ENCODE assay signal across 9 cellular contexts in the genomic region with DNA sequence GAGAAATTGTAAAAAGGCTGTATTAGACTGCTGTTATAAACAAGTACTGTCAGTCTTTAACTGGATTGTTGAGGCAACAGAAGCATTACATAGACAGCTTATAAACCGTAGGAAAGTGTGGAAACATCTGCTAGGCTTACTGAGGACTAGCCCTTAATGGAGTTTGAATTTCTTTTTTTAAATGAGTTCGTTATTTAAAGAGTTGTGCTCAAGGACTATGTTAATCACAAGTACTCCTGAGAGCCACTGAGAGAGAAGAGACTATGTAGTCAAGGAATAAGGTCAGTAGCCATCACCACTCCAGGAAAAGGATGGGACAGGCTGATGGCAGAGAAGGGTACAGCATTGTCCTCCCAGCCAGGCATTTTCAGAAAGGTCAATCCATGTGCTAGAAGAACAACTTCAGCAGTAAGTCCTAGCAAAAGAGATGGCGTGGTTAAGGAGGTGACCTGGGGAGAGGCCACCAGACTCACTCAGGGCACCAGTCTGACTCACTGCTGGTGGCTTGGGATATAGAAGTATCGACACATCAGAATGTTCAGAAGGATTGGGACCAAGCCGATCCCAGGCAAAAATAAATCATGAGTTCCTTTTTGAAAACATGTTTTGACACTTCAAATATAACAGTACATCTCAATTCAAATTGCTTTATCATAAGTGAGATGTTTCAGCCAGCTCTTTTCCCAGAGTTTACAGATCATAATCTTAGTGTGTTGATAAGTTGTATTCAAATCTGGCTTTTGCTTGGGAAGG. TPM values are rescaled to one million over a fixed set of nuclear protein-coding genes. Genes with fewer than 3 reads are reported as not detected.
DNase-seq lines count a peak whose midpoint lies in the region; ATAC-seq, FAIRE-seq and TF ChIP-seq lines count a peak whose summit lies in the region.
"Had no signal": no experiment of that assay in that cellular context is flagged by ENCODE, and none has a peak within 500 bp of the region (broad histone marks: within the 10 kb centered on the region; RNA-seq: fewer than 3 reads in every experiment).

No MANE protein-coding gene starts in this region.

- no peaks in the 10 kb centered on the region for H3K9me2 ChIP-seq in PC-3 (replicated peaks; ENCODE audit: low read length)

- H3K4me3 Mint-ChIP-seq in activated T-cell treated with anti-CD3 and anti-CD28 coated beads, Interleukin-2, amount 50 U/mL, for 24 hours = peak overlapping the region; percentile 29
- H3K4me3 Mint-ChIP-seq: T-helper 1 cell treated with Interleukin-12 subunit alpha and Interleukin-12 subunit beta and Interleukin-4 antibody, amounts not matched to agents 30 μg/mL and 1 μg/mL, for 36 hours had no signal

- peak; percentile 46 for DNase-seq in activated T-cell treated with anti-CD3 and anti-CD28 coated beads, Interleukin-2, amount 50 U/mL, for 24 hours
- no peak for DNase-seq in activated T-cell treated with anti-CD3 and anti-CD28 coated beads for 4 hours
- peak; percentile 33 for DNase-seq in PC-3
- DNase-seq in H1 (ENCODE audit: low read depth in 1 of 2, low spot score in 2 of 2) = peak in 1 of 2 experiments; percentile 53
- no peak for DNase-seq in psoas muscle
- no peak for DNase-seq in NCI-H1930 (lab: John Stamatoyannopoulos, UW)
- no peak for DNase-seq in NCI-H510A (lab: John Stamatoyannopoulos, UW)

- intact Hi-C loops in PC-3 (cut with micrococcal nuclease) (loop anchor here (5.0 to 10.0 kb wide), 2 partner anchors 114 to 366 kb away; no protein-coding TSS in a partner anchor), psoas muscle (cut with DNase I) (loop anchor here in 1 of 2 donors (5.0 kb wide), 1 partner anchor 731 kb away; no protein-coding TSS in a partner anchor)

- no peak overlapping the region for H3K56ac ChIP-seq in H1 (replicated peaks; ENCODE audit: insufficient read length, low read depth, low read length)

- no peak overlapping the region for H3K4me2 ChIP-seq in PC-3 (ENCODE audit: low read length)
- H3K4me2 ChIP-seq in H1 (ENCODE audit: insufficient read depth in 1 of 2, low read depth in 2 of 2, low read length in 2 of 2) = no peak overlapping the region

- no TSS peak for BruUV-seq in PC-3 (replicated peaks; lab: Mats Ljungman, UMichigan)

- no peak overlapping the region for H2BK15ac ChIP-seq in H1 (ENCODE audit: low read length)

- peaks cover 28% of the 10 kb centered on the region for H3F3A ChIP-seq in PC-3 (ENCODE audit: low read length, unreplicated experiment)

- TF ChIP-seq POLR2A in H1 (IDR thresholded peaks at IDR 0.05; ENCODE audit: control extremely low read depth in 1 of 2, low read depth in 2 of 2, low read length in 2 of 2) = peak; percentile 88 to 97

- H3K18ac ChIP-seq in H1 (ENCODE audit: extremely low read depth, low read length) = no peak overlapping the region

- no peak overlapping the region for H3K14ac ChIP-seq in H1 (ENCODE audit: insufficient read length)

- no peak for TF ChIP-seq RAD21 in H1 (IDR thresholded peaks at IDR 0.05 in 1 of 2, conservative IDR thresholded peaks at IDR 0.05 in 1 of 2; ENCODE audit: low read depth in 2 of 2, low read length in 2 of 2)

- no peak overlapping the region for H2AK5ac ChIP-seq in H1 (ENCODE audit: low read depth, low read length)

- H3K27me3 ChIP-seq in PC-3 (ENCODE audit: low read length) = no peaks in the 10 kb centered on the region
- no peaks in the 10 kb centered on the region for H3K27me3 ChIP-seq in H1 (replicated peaks in 1 of 4; ENCODE audit: control insufficient read depth in 3 of 4, extremely low read depth in 1 of 4, insufficient read depth in 3 of 4, low read length in 3 of 4)
- H3K27me3 ChIP-seq in psoas muscle (ENCODE audit: insufficient read depth in 3 of 3, low read length in 2 of 3) = no peaks in the 10 kb centered on the region

- peaks cover 53% of the 10 kb centered on the region for H3K4me1 Mint-ChIP-seq in activated T-cell treated with anti-CD3 and anti-CD28 coated beads, Interleukin-2, amount 50 U/mL, for 24 hours (ENCODE audit: low read depth)

- 76% methylated on average over 5 of the region's 5 CpGs; no CpG with 5 or more reads in 1 of the 2 experiments for WGBS in H1 (ENCODE audit: extremely low coverage in 1 of 2, insufficient coverage in 1 of 2, insufficient read length in 1 of 2, insufficient replicate concordance in 2 of 2, low coverage in 1 of 2, low lambda C conversion rate in 2 of 2, missing lambda C conversion rate in 1 of 2), 2 experiments
- 55 to 66% (median 62%) methylated on average over 5 of the region's 5 CpGs for WGBS in psoas muscle, 3 donors

- H3K4me1 ChIP-seq in PC-3 (ENCODE audit: insufficient read depth, low read length) (peaks cover 16% of the 10 kb centered on the region), H1 (replicated peaks in 1 of 4; ENCODE audit: control insufficient read depth in 3 of 4, insufficient read depth in 4 of 4, low read length in 3 of 4) (peaks cover 0 to 8% (median 5%) of the 10 kb centered on the region in 4 experiments; a peak in 6 of 7 replicates), psoas muscle (peaks cover 44% of the 10 kb centered on the region)

- H3K36me3 ChIP-seq in PC-3 (ENCODE audit: low read depth, low read length) = peaks cover 33% of the 10 kb centered on the region
- H3K36me3 ChIP-seq in H1 (ENCODE audit: control insufficient read depth in 2 of 4, insufficient read depth in 4 of 4, low read length in 3 of 4) = peaks cover 24 to 38% (median 33%) of the 10 kb centered on the region in 4 experiments
- peaks cover 17 to 43% of the 10 kb centered on the region in 2 donors for H3K36me3 ChIP-seq in psoas muscle (ENCODE audit: insufficient read depth in 1 of 2, low read depth in 1 of 2)

- TF ChIP-seq CTCF in PC-3 (conservative IDR thresholded peaks at IDR 0.05; ENCODE audit: low read depth, low read length) = no peak
- no peak for TF ChIP-seq CTCF in H1 (IDR thresholded peaks at IDR 0.05; ENCODE audit: control extremely low read depth in 1 of 3, insufficient read depth in 1 of 3, low read depth in 1 of 3, low read length in 3 of 3)
- no peak for TF ChIP-seq CTCF in psoas muscle (IDR thresholded peaks at IDR 0.05)

- no peaks in the 10 kb centered on the region for H3K9me3 Mint-ChIP-seq in activated T-cell treated with anti-CD3 and anti-CD28 coated beads, Interleukin-2, amount 50 U/mL, for 24 hours
- H3K9me3 Mint-ChIP-seq: T-helper 1 cell treated with Interleukin-12 subunit alpha and Interleukin-12 subunit beta and Interleukin-4 antibody, amounts not matched to agents 30 μg/mL and 1 μg/mL, for 36 hours had no signal

- ATAC-seq in PC-3 (peak; percentile 44), psoas muscle (peak; percentile 35 to 61 (median 43)), HG02798 (IDR thresholded peaks at IDR 0.05; ENCODE audit: poor library complexity, unreplicated experiment) (no peak)

- peak overlapping the region; percentile 99 for H3K27ac Mint-ChIP-seq in activated T-cell treated with anti-CD3 and anti-CD28 coated beads, Interleukin-2, amount 50 U/mL, for 24 hours
- H3K27ac Mint-ChIP-seq: T-helper 1 cell treated with Interleukin-12 subunit alpha and Interleukin-12 subunit beta and Interleukin-4 antibody, amounts not matched to agents 30 μg/mL and 1 μg/mL, for 36 hours had no signal

- CTCF ChIA-PET in PC-3 (lab: Charles Lee) (interaction anchor here (0.6 kb wide), 2 partner anchors 10 to 195 kb away, joined by 3 to 5 read pairs; no protein-coding TSS in a partner anchor), H1 (lab: Charles Lee; ENCODE audit: partially characterized antibody) (interaction anchor here (0.6 to 4.7 kb wide), 5 partner anchors 10 to 141 kb away, joined by 4 to 26 read pairs (median 4); a partner anchor contains a TSS)

- no peak for FAIRE-seq in H1 (lab: Jason Lieb, UNC)

- peaks cover 41% of the 10 kb centered on the region for H3K36me3 Mint-ChIP-seq in activated T-cell treated with anti-CD3 and anti-CD28 coated beads, Interleukin-2, amount 50 U/mL, for 24 hours (ENCODE audit: low read depth)

- no peak overlapping the region for H2AFZ ChIP-seq in PC-3 (ENCODE audit: low read length)
- no peak overlapping the region for H2AFZ ChIP-seq in H1 (ENCODE audit: low read length)

- no peak overlapping the region for H4K91ac ChIP-seq in H1 (replicated peaks; ENCODE audit: insufficient read length, low read length)

- H3K9me3 ChIP-seq in PC-3 (ENCODE audit: low read length) (no peaks in the 10 kb centered on the region), H1 (ENCODE audit: insufficient read depth in 2 of 2, low read depth in 1 of 2, low read length in 1 of 2) (no peaks in the 10 kb centered on the region), psoas muscle (no peaks in the 10 kb centered on the region)

- H2BK12ac ChIP-seq in H1 (ENCODE audit: low read depth, low read length) = no peak overlapping the region

- no peak overlapping the region for H3K4ac ChIP-seq in H1 (replicated peaks; ENCODE audit: insufficient read length, low read depth, low read length)

- H3K79me2 ChIP-seq in PC-3 (ENCODE audit: low read length) (peaks cover 23% of the 10 kb centered on the region), H1 (ENCODE audit: control insufficient read depth in 1 of 2, insufficient read depth in 2 of 2, low read length in 2 of 2) (peaks cover 3 to 14% of the 10 kb centered on the region in 2 experiments; a peak in 3 of 4 replicates)

- H3K9ac ChIP-seq in PC-3 (ENCODE audit: low read length) = no peak overlapping the region
- H3K9ac ChIP-seq in H1 (replicated peaks in 1 of 4; ENCODE audit: extremely low read depth in 1 of 4, low read depth in 3 of 4, low read length in 3 of 4) = no peak overlapping the region; a peak in 1 of 7 replicates

- no peak overlapping the region for H4K5ac ChIP-seq in H1 (ENCODE audit: insufficient read length, low read depth, low read length)

- TF ChIP-seq EP300 in H1 (IDR thresholded peaks at IDR 0.05; ENCODE audit: borderline replicate concordance in 1 of 2, low read depth in 2 of 2, low read length in 2 of 2) = no peak

- peaks cover 4% of the 10 kb centered on the region for H3K23me2 ChIP-seq in H1 (ENCODE audit: low read depth, low read length)

- H3K23ac ChIP-seq in H1 (ENCODE audit: insufficient read length) = no peak overlapping the region

- peak overlapping the region; percentile 38; the same call in 1 of the 2 replicates for H2BK5ac ChIP-seq in H1 (ENCODE audit: low read depth, low read length)

- H4K8ac ChIP-seq in H1 (ENCODE audit: extremely low read depth, insufficient read depth, low read length) = peak overlapping the region; percentile 19; the same call in 1 of the 2 replicates

- no peak overlapping the region for H3K4me3 ChIP-seq in PC-3 (ENCODE audit: low read length)
- no peak overlapping the region for H3K4me3 ChIP-seq in H1 (ENCODE audit: extremely low read depth in 1 of 4, insufficient read depth in 2 of 4, low read depth in 3 of 4, low read length in 4 of 4)
- no peak overlapping the region for H3K4me3 ChIP-seq in psoas muscle

- H4K20me1 ChIP-seq in PC-3 (ENCODE audit: low read length) (peaks cover 39% of the 10 kb centered on the region), H1 (replicated peaks in 1 of 2; ENCODE audit: control insufficient read depth in 1 of 2, insufficient read depth in 2 of 2, low read length in 2 of 2) (peaks cover 13% of the 10 kb centered on the region in 2 experiments)

- POLR2A ChIA-PET in PC-3 (lab: Charles Lee; ENCODE audit: unreplicated experiment) (interaction anchor here (0.6 kb wide), 1 partner anchor 27 kb away, joined by 6 read pairs; no protein-coding TSS in a partner anchor), H1 (lab: Charles Lee; ENCODE audit: partially characterized antibody) (interaction anchor here (0.6 to 7.4 kb wide), 10 partner anchors 8 to 1147 kb away, joined by 3 to 122 read pairs (median 3); no protein-coding TSS in a partner anchor)

- H2BK20ac ChIP-seq in H1 (ENCODE audit: low read length) = no peak overlapping the region

- H2BK120ac ChIP-seq in H1 (replicated peaks; ENCODE audit: low read depth, low read length) = no peak overlapping the region

- no peaks in the 10 kb centered on the region for H3K79me1 ChIP-seq in H1 (ENCODE audit: low read depth, low read length)

- no peaks in the 10 kb centered on the region for H3K27me3 Mint-ChIP-seq in activated T-cell treated with anti-CD3 and anti-CD28 coated beads, Interleukin-2, amount 50 U/mL, for 24 hours

- no peak overlapping the region for H3K27ac ChIP-seq in PC-3 (ENCODE audit: low read length)
- H3K27ac ChIP-seq in H1 (ENCODE audit: low read depth, low read length) = no peak overlapping the region; the same call in 1 of the 2 replicates
- peak overlapping the region; percentile 13 for H3K27ac ChIP-seq in psoas muscle

RNA-seq across cellular contexts. Expression of a gene that starts 6.4 kb away (rescaled TPM):
- total RNA-seq in PC-3 (2014; rRNA removed) (770 and 1,189 TPM in 2 replicates), psoas muscle (100 to 1,000 TPM; 426 to 649 (median 594) TPM)
- 1,733 and 1,771 TPM in 2 replicates for total RNA-seq in H1 (2021; fragmentation: NEBNext Ultra II Directional; extraction: Animal tissue kit (Norgen Biotek cat#: 25700))
- polyA plus RNA-seq in H1 (2011; rRNA removed) (7,878 and 9,013 TPM in 2 replicates), psoas muscle (1,000 to 10,000 TPM; 1,487 to 2,233 (median 1,787) TPM)
- 8,410 TPM for polyA plus RNA-seq in H1 (2011; cell fraction: cytosol; rRNA removed)
- polyA plus RNA-seq in H1 (2011; cell fraction: nucleus; rRNA removed) = 2,768 TPM
- 3,427 to 4,994 TPM (median 4,597 TPM) in 4 replicates for polyA plus RNA-seq in H1 (2012, experiment 1 of 2)
- polyA plus RNA-seq in H1 (2012, experiment 2 of 2) = 3,691 TPM
- polyA plus RNA-seq in H1 (2013, experiment 1 of 2) = 3,007 TPM
- 3,236 TPM for polyA plus RNA-seq in H1 (2013, experiment 2 of 2)
- polyA minus RNA-seq in H1 (2011; rRNA and poly(A)+ RNA removed) = 2,795 and 3,266 TPM in 2 replicates
- 1,027 TPM for polyA minus RNA-seq in H1 (2011; cell fraction: cytosol; rRNA and poly(A)+ RNA removed)
- polyA minus RNA-seq in H1 (2011; cell fraction: nucleus; rRNA and poly(A)+ RNA removed) = 998 TPM

RNA-seq across cellular contexts. Expression of a gene that starts 22.4 kb away (rescaled TPM):
- total RNA-seq in PC-3 (2014; rRNA removed) = 8.4 and 9.1 TPM in 2 replicates
- 22.0 and 23.4 TPM in 2 replicates for total RNA-seq in H1 (2021; fragmentation: NEBNext Ultra II Directional; extraction: Animal tissue kit (Norgen Biotek cat#: 25700))
- polyA plus RNA-seq in H1 (2011; rRNA removed) = 10.6 and 17.2 TPM in 2 replicates
- 19.0 TPM for polyA plus RNA-seq in H1 (2011; cell fraction: cytosol; rRNA removed)
- polyA plus RNA-seq in H1 (2011; cell fraction: nucleus; rRNA removed) = 4.7 TPM
- 13.8 to 21.4 TPM (median 16.7 TPM) in 4 replicates for polyA plus RNA-seq in H1 (2012, experiment 1 of 2)
- 4.8 TPM for polyA plus RNA-seq in H1 (2012, experiment 2 of 2)
- polyA plus RNA-seq in H1 (2013, experiment 1 of 2) = 32.1 TPM
- 35.8 TPM for polyA plus RNA-seq in H1 (2013, experiment 2 of 2)
- polyA minus RNA-seq in H1 (2011; rRNA and poly(A)+ RNA removed) = 17.0 and 20.5 TPM in 2 replicates
- polyA minus RNA-seq in H1 (2011; cell fraction: cytosol; rRNA and poly(A)+ RNA removed) = 4.8 TPM
- polyA minus RNA-seq in H1 (2011; cell fraction: nucleus; rRNA and poly(A)+ RNA removed) = 6.9 TPM
- 1 to 10 TPM in 2 of 4 donors, under 1 TPM in 2; 0.69 to 2.2 (median 1.3) TPM for total RNA-seq in psoas muscle
- 1 to 10 TPM; 1.1 to 2.0 (median 1.3) TPM for polyA plus RNA-seq in psoas muscle

Comparison
In these comparisons a context has a peak if more than half of its experiments do, and no peak if none do; other contexts are left out.
1. DNase-seq: peak in activated T-cell treated with anti-CD3 and anti-CD28 coated beads, Interleukin-2, amount 50 U/mL, for 24 hours (single experiment) and PC-3 (single experiment); none in activated T-cell treated with anti-CD3 and anti-CD28 coated beads for 4 hours (single experiment), psoas muscle (0 of 2), NCI-H1930 (0 of 2) and NCI-H510A (single experiment).